In the genomic region with DNA sequence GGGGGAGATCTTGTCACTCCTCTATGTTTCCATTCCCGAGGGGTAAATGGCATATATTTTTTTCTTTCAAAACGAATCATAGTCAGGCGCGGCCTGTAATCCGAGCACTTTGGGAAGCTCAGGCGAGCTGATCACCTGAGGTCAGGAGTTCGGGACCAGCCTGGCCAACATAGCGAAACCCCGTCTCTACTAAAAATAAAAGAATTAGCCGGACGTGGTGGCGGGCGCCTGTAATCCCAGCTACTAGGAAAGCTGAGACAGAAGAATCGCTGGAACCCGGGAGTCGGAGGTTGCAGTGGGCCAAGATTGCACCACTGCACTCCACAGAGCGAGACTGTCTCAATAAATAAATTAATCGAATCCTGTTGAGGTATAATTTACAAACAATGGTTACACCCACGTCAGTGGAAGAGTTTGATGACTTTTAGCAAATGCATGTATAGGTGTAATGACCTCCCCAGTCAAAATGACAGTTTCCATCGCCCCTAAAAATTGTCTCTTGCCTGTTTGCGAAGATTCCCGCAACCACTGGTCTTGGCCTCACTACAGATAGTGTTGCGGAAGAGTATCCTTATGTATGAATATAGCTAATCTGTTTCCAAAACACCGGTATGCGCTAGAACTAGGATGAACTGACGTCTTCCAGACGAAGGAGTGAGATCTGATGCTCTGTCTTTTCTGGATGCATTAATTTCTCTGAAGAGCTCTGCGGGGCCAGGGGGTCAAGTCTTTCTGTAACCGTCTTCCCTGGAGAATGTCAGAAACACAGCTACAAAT, we compare ENCODE assay signal across 7 cellular contexts. TPM values are rescaled to one million over a fixed set of nuclear protein-coding genes. Genes with fewer than 3 reads are reported as not detected.
A peak's percentile ranks its signal among the peaks of the same experiment; 100 is the strongest.
DNase-seq lines count a peak whose midpoint lies in the region; ATAC-seq, FAIRE-seq and TF ChIP-seq lines count a peak whose summit lies in the region.

No MANE protein-coding gene starts in this region.

- H3K27me3 ChIP-seq in iPS-15b (ENCODE audit: control insufficient read depth, insufficient read depth, low read length), result no peaks in the 10 kb centered on the region

- no peaks in the 10 kb centered on the region for H3K36me3 ChIP-seq in iPS-15b (ENCODE audit: control insufficient read depth, insufficient read depth, low read length)

- H3K27ac Mint-ChIP-seq in activated T-cell treated with anti-CD3 and anti-CD28 coated beads, Interleukin-2, amount 50 U/mL, for 72 hours, result peak overlapping the region; percentile 91
- peak overlapping the region; percentile 81 to 89 for H3K27ac Mint-ChIP-seq in stimulated activated naive CD8-positive, alpha-beta T cell treated with anti-CD3 and anti-CD28 coated beads, Interleukin-15, amount 100 ng/mL, for 72 hours

- H3K27me3 Mint-ChIP-seq in activated T-cell treated with anti-CD3 and anti-CD28 coated beads, Interleukin-2, amount 50 U/mL, for 72 hours (ENCODE audit: low read depth), result peaks cover 7% of the 10 kb centered on the region
- peaks cover 18% of the 10 kb centered on the region for H3K27me3 Mint-ChIP-seq in stimulated activated naive CD8-positive, alpha-beta T cell treated with anti-CD3 and anti-CD28 coated beads, Interleukin-15, amount 100 ng/mL, for 72 hours

- peak overlapping the region; percentile 80 to 95 for H3K4me3 Mint-ChIP-seq in activated T-cell treated with anti-CD3 and anti-CD28 coated beads, Interleukin-2, amount 50 U/mL, for 72 hours
- H3K4me3 Mint-ChIP-seq in stimulated activated naive CD8-positive, alpha-beta T cell treated with anti-CD3 and anti-CD28 coated beads, Interleukin-15, amount 100 ng/mL, for 72 hours, result peak overlapping the region; percentile 77 to 95

- no peaks in the 10 kb centered on the region for H3K9me3 Mint-ChIP-seq in activated T-cell treated with anti-CD3 and anti-CD28 coated beads, Interleukin-2, amount 50 U/mL, for 72 hours
- H3K9me3 Mint-ChIP-seq in stimulated activated naive CD8-positive, alpha-beta T cell treated with anti-CD3 and anti-CD28 coated beads, Interleukin-15, amount 100 ng/mL, for 72 hours, result no peaks in the 10 kb centered on the region

- peaks cover 40% of the 10 kb centered on the region for H3K4me1 Mint-ChIP-seq in activated T-cell treated with anti-CD3 and anti-CD28 coated beads, Interleukin-2, amount 50 U/mL, for 72 hours (ENCODE audit: low read depth)
- peaks cover 34% of the 10 kb centered on the region for H3K4me1 Mint-ChIP-seq in stimulated activated naive CD8-positive, alpha-beta T cell treated with anti-CD3 and anti-CD28 coated beads, Interleukin-15, amount 100 ng/mL, for 72 hours

- no peaks in the 10 kb centered on the region for H3K9me3 ChIP-seq in iPS-15b (ENCODE audit: control insufficient read depth, insufficient read depth, low read length)

- peaks cover 2 to 3% of the 10 kb centered on the region in 2 donors for H3K36me3 Mint-ChIP-seq in activated T-cell treated with anti-CD3 and anti-CD28 coated beads, Interleukin-2, amount 50 U/mL, for 72 hours (ENCODE audit: insufficient read depth in 2 of 2)

- no peak for DNase-seq in activated T-cell treated with anti-CD3 and anti-CD28 coated beads, Interleukin-2, amount 50 U/mL, for 72 hours
- DNase-seq in stimulated activated naive CD8-positive, alpha-beta T cell treated with anti-CD3 and anti-CD28 coated beads, Interleukin-15, amount 100 ng/mL, for 72 hours, result no peak
- DNase-seq in omental fat pad (ENCODE audit: low spot score), result no peak
- no peak for DNase-seq in D721Med (ENCODE audit: insufficient read length, low spot score)
- no peak for DNase-seq in hippocampal formation (lab: John Stamatoyannopoulos, UW)

- ATAC-seq in HG03064 (IDR thresholded peaks at IDR 0.05; ENCODE audit: low read depth, unreplicated experiment), result peak; percentile 2
- ATAC-seq in activated T-cell treated with anti-CD3 and anti-CD28 coated beads, Interleukin-2, amount 50 U/mL, for 72 hours (replicated peaks in 1 of 2), result no peak
- no peak for ATAC-seq in stimulated activated naive CD8-positive, alpha-beta T cell treated with anti-CD3 and anti-CD28 coated beads, Interleukin-15, amount 100 ng/mL, for 72 hours
- no peak for ATAC-seq in omental fat pad (ENCODE audit: low FRiP score)

- H3K4me1 ChIP-seq in iPS-15b (ENCODE audit: control insufficient read depth, insufficient read depth, low read length), result no peaks in the 10 kb centered on the region

- TF ChIP-seq CTCF in omental fat pad (IDR thresholded peaks at IDR 0.05) (no peak), D721Med (IDR thresholded peaks at IDR 0.05; ENCODE audit: insufficient read depth, missing control alignments) (no peak)

- no peak overlapping the region for H3K9ac ChIP-seq in iPS-15b (ENCODE audit: low read depth, low read length)

- no peak for FAIRE-seq in D721Med (lab: Jason Lieb, UNC)

- H3K4me3 ChIP-seq in iPS-15b (ENCODE audit: low read depth, low read length), result peak overlapping the region; percentile 78

RNA-seq across cellular contexts. Expression of a gene that starts 0.9 kb away (rescaled TPM):
- total RNA-seq in activated T-cell treated with anti-CD3 and anti-CD28 coated beads, Interleukin-2, amount 50 U/mL, for 72 hours, result 10 to 100 TPM; 45.2 to 57.1 TPM
- 10 to 100 TPM; 25.9 to 75.4 (median 41.9) TPM for total RNA-seq in omental fat pad
